In the genomic region with DNA sequence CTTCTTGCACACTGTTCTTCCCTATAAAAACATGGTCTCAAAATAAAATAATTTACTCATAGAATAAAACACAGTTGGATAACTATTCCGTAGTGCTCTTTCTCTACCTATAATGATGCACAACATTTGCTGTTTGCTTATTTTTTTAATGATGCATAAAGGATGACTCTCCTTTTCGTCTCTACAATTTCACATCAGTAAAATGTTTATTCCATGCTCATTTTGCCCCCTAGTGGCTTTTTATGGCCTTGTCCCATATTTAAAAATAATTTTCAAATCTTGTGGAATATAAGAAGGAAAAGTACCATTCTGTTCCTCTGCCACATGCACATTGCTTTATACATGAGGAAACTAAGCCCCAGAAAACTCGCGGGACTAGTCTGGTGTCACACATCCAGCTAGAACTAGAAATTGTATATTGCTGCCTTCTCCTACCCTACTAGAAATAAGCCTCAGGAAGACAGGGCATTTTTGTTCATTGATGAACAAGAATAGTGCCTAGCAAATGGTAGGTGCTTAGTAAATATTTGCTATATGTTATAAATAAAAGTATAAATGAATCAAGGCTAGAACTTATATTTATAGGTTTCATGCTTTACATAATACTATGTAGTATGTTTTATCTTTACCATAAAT, we compare ENCODE assay signal across 9 cellular contexts. TPM values are rescaled to one million over a fixed set of nuclear protein-coding genes. Genes with fewer than 3 reads are reported as not detected.
DNase-seq lines count a peak whose midpoint lies in the region; ATAC-seq, FAIRE-seq and TF ChIP-seq lines count a peak whose summit lies in the region.
"Had no signal": no experiment of that assay in that cellular context is flagged by ENCODE, and none has a peak within 500 bp of the region (broad histone marks: within the 10 kb centered on the region; RNA-seq: fewer than 3 reads in every experiment).

No MANE protein-coding gene starts in this region.

- peak; percentile 71 for FAIRE-seq in GM18507 (lab: Jason Lieb, UNC)

- DNase-seq in AG08396 (ENCODE audit: low spot score) (peak; percentile 29), GM18507 (ENCODE audit: extremely low spot score, insufficient read length, low read depth) (no peak), Peyer's patch (no peak), esophagus squamous epithelium (lab: John Stamatoyannopoulos, UW) (no peak), KG1 (lab: John Stamatoyannopoulos, UW) (no peak)

- H3K27me3 ChIP-seq in Peyer's patch (no peaks in the 10 kb centered on the region), esophagus squamous epithelium (no peaks in the 10 kb centered on the region), skeletal muscle satellite cell (ENCODE audit: control insufficient read depth, insufficient read depth, low read length) (no peaks in the 10 kb centered on the region)

- peak overlapping the region; percentile 15 for H3K4me2 ChIP-seq in skeletal muscle satellite cell (ENCODE audit: low read length)

- 16 to 18% methylated on average over 4 of the region's 4 CpGs for WGBS in esophagus squamous epithelium, 2 donors

- no peak overlapping the region for H3K9ac ChIP-seq in skeletal muscle satellite cell (ENCODE audit: low read depth, low read length)

- ATAC-seq in GM21381 (IDR thresholded peaks at IDR 0.05; ENCODE audit: unreplicated experiment) (no peak), HG03025 (IDR thresholded peaks at IDR 0.05; ENCODE audit: low FRiP score, unreplicated experiment) (no peak)

- H3K27ac ChIP-seq in Peyer's patch, result no peak overlapping the region
- H3K27ac ChIP-seq in esophagus squamous epithelium, result no peak overlapping the region

- H3K4me3 ChIP-seq in Peyer's patch, result no peak overlapping the region
- H3K4me3 ChIP-seq in esophagus squamous epithelium, result no peak overlapping the region
- no peak overlapping the region for H3K4me3 ChIP-seq in skeletal muscle satellite cell (ENCODE audit: low read length)
- H3K4me3 ChIP-seq: HAP-1 had no signal

- intact Hi-C loops in esophagus squamous epithelium (cut with DNase I), result no loop called here

- no peaks in the 10 kb centered on the region for H3K36me3 ChIP-seq in Peyer's patch
- no peaks in the 10 kb centered on the region for H3K36me3 ChIP-seq in esophagus squamous epithelium
- H3K36me3 ChIP-seq in skeletal muscle satellite cell (ENCODE audit: insufficient read depth, low read length), result no peaks in the 10 kb centered on the region
- H3K36me3 ChIP-seq: HAP-1 had no signal

- TF ChIP-seq POLR2A in Peyer's patch (IDR thresholded peaks at IDR 0.05), result no peak
- TF ChIP-seq POLR2A in esophagus squamous epithelium (IDR thresholded peaks at IDR 0.05), result no peak

- no peaks in the 10 kb centered on the region for H3K9me3 ChIP-seq in Peyer's patch
- H3K9me3 ChIP-seq in esophagus squamous epithelium, result no peaks in the 10 kb centered on the region
- H3K9me3 ChIP-seq in skeletal muscle satellite cell (replicated peaks; ENCODE audit: low read length), result no peaks in the 10 kb centered on the region
- H3K9me3 ChIP-seq: HAP-1 had no signal

- peaks cover 0 to 10% (median 2%) of the 10 kb centered on the region in 4 donors for H3K4me1 ChIP-seq in Peyer's patch
- peaks cover 0 to 13% (median 5%) of the 10 kb centered on the region in 3 donors for H3K4me1 ChIP-seq in esophagus squamous epithelium
- H3K4me1 ChIP-seq in skeletal muscle satellite cell (ENCODE audit: control insufficient read depth, insufficient read depth, low read length), result peaks cover 18% of the 10 kb centered on the region
- H3K4me1 ChIP-seq: HAP-1 had no signal

- TF ChIP-seq CTCF in Peyer's patch (IDR thresholded peaks at IDR 0.05) (peak; percentile 47 to 77 (median 60)), esophagus squamous epithelium (IDR thresholded peaks at IDR 0.05) (peak; percentile 46 to 75 (median 66))

RNA-seq across cellular contexts. Expression of gene KCTD16, which starts 12.7 kb away (rescaled TPM):
- total RNA-seq in Peyer's patch, result 1 to 10 TPM in 1 of 4 donors, under 1 TPM in 3; under 0.01 to 1.7 (median 0.18) TPM
- not detected for total RNA-seq in esophagus squamous epithelium
- 0.25 and 1.1 TPM in 2 replicates for total RNA-seq in skeletal muscle satellite cell (2012; rRNA removed)

RNA-seq across cellular contexts. Expression of gene YIPF5, which starts 12.9 kb away (rescaled TPM):
- total RNA-seq in Peyer's patch (10 to 100 TPM; 22.3 to 47.6 (median 34.9) TPM), esophagus squamous epithelium (10 to 100 TPM; 29.4 to 49.7 (median 37.8) TPM)
- total RNA-seq in skeletal muscle satellite cell (2012; rRNA removed), result 77.1 and 85.0 TPM in 2 replicates
